1 cellular context compared by ENCODE assay signal in the genomic region with DNA sequence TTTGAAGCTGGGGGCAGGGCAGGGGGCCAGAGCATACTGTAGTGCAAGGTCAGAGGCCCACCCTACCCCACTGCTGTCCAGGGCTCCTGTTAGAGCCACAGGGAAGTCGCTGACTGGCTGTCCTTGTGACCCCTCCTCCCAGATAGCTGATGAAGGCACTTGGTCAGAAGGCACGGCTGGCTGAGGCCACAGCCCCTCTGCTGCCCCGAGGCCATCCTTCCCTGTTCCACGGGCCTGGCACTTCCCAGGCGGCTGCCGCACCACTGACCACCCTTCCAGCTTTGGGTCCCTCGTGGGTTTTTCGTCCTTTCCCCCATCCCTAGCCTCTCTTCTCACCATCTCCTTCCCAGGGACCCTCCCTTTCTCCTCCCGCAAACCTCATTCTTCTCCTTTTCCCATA.
TF ChIP-seq lines count a peak whose summit lies in the region.

No MANE protein-coding gene starts in this region.

TF ChIP-seq in HepG2, 621 proteins besides CTCF, POLR2A, EP300 and RAD21 (continues in another document):
- TF ChIP-seq NKX3-1 (CRISPR knock-in tag; IDR thresholded peaks at IDR 0.05) (no peak), NFE2 (CRISPR knock-in tag; IDR thresholded peaks at IDR 0.05) (no peak), ZNF552 (CRISPR knock-in tag; IDR thresholded peaks at IDR 0.05; ENCODE audit: borderline replicate concordance) (no peak), ZNF572 (CRISPR knock-in tag; IDR thresholded peaks at IDR 0.05) (0 out of 2 replicates have a peak, but pooled peaks have one; percentile 15), MNT (IDR thresholded peaks at IDR 0.05) (no peak), ELK4 (CRISPR knock-in tag; IDR thresholded peaks at IDR 0.05; ENCODE audit: borderline replicate concordance) (no peak), HOXD1 (CRISPR knock-in tag; IDR thresholded peaks at IDR 0.05) (no peak), TRIM24 (CRISPR knock-in tag; IDR thresholded peaks at IDR 0.05) (no peak), ZNF746 (CRISPR knock-in tag; IDR thresholded peaks at IDR 0.05) (no peak), ZNF281 (CRISPR knock-in tag; IDR thresholded peaks at IDR 0.05; ENCODE audit: borderline replicate concordance) (peak; percentile 35; the same call in 1 of the 2 replicates), MXD1 (CRISPR knock-in tag; IDR thresholded peaks at IDR 0.05) (no peak), NFYB (CRISPR knock-in tag; IDR thresholded peaks at IDR 0.05) (no peak), MXD3 (CRISPR knock-in tag; IDR thresholded peaks at IDR 0.05) (no peak), ZNF562 (CRISPR knock-in tag; IDR thresholded peaks at IDR 0.05; ENCODE audit: borderline replicate concordance) (no peak), ARID2 (CRISPR knock-in tag; IDR thresholded peaks at IDR 0.05; ENCODE audit: borderline replicate concordance) (no peak), ATF1 (CRISPR knock-in tag; IDR thresholded peaks at IDR 0.05) (no peak), ZSCAN20 (CRISPR knock-in tag; IDR thresholded peaks at IDR 0.05; ENCODE audit: borderline replicate concordance) (no peak), GTF3A (CRISPR knock-in tag; conservative IDR thresholded peaks at IDR 0.05) (no peak), ERF (CRISPR knock-in tag; IDR thresholded peaks at IDR 0.05) (no peak), PHF21A (CRISPR knock-in tag; IDR thresholded peaks at IDR 0.05) (no peak), HNF4A (CRISPR knock-in tag; IDR thresholded peaks at IDR 0.05) (0 out of 2 replicates have a peak, but pooled peaks have one; percentile 4), PATZ1 (CRISPR knock-in tag; IDR thresholded peaks at IDR 0.05) (peak; percentile 41; the same call in 1 of the 2 replicates), ARNTL (CRISPR knock-in tag; IDR thresholded peaks at IDR 0.05) (no peak), NFKBIZ (CRISPR knock-in tag; IDR thresholded peaks at IDR 0.05) (no peak), GRHL1 (CRISPR knock-in tag; conservative IDR thresholded peaks at IDR 0.05) (no peak)
- TF ChIP-seq, protein P1, sequence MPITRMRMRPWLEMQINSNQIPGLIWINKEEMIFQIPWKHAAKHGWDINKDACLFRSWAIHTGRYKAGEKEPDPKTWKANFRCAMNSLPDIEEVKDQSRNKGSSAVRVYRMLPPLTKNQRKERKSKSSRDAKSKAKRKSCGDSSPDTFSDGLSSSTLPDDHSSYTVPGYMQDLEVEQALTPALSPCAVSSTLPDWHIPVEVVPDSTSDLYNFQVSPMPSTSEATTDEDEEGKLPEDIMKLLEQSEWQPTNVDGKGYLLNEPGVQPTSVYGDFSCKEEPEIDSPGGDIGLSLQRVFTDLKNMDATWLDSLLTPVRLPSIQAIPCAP (CRISPR knock-in tag; IDR thresholded peaks at IDR 0.05; ENCODE audit: low read depth), result no peak
- TF ChIP-seq, protein P2, sequence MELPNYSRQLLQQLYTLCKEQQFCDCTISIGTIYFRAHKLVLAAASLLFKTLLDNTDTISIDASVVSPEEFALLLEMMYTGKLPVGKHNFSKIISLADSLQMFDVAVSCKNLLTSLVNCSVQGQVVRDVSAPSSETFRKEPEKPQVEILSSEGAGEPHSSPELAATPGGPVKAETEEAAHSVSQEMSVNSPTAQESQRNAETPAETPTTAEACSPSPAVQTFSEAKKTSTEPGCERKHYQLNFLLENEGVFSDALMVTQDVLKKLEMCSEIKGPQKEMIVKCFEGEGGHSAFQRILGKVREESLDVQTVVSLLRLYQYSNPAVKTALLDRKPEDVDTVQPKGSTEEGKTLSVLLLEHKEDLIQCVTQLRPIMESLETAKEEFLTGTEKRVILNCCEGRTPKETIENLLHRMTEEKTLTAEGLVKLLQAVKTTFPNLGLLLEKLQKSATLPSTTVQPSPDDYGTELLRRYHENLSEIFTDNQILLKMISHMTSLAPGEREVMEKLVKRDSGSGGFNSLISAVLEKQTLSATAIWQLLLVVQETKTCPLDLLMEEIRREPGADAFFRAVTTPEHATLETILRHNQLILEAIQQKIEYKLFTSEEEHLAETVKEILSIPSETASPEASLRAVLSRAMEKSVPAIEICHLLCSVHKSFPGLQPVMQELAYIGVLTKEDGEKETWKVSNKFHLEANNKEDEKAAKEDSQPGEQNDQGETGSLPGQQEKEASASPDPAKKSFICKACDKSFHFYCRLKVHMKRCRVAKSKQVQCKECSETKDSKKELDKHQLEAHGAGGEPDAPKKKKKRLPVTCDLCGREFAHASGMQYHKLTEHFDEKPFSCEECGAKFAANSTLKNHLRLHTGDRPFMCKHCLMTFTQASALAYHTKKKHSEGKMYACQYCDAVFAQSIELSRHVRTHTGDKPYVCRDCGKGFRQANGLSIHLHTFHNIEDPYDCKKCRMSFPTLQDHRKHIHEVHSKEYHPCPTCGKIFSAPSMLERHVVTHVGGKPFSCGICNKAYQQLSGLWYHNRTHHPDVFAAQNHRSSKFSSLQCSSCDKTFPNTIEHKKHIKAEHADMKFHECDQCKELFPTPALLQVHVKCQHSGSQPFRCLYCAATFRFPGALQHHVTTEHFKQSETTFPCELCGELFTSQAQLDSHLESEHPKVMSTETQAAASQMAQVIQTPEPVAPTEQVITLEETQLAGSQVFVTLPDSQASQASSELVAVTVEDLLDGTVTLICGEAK (IDR thresholded peaks at IDR 0.05), result no peak
- TF ChIP-seq, protein P2 (CRISPR knock-in tag; IDR thresholded peaks at IDR 0.05), result no peak
- TF ChIP-seq, protein P3, sequence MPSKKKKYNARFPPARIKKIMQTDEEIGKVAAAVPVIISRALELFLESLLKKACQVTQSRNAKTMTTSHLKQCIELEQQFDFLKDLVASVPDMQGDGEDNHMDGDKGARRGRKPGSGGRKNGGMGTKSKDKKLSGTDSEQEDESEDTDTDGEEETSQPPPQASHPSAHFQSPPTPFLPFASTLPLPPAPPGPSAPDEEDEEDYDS (CRISPR knock-in tag; IDR thresholded peaks at IDR 0.05), result no peak
